ENCODE assay signal across 33 cellular contexts in genomic region chr10:61776615-61777266, GRCh38.
"Had no signal": no experiment of that assay in that cellular context is flagged by ENCODE, and none has a peak within 500 bp of the region (broad histone marks: within the 10 kb centered on the region; RNA-seq: fewer than 3 reads in every experiment).

No MANE protein-coding gene starts in this region.

- FAIRE-seq: colon had no signal

- H3K4me3 ChIP-seq: adrenal gland, body of pancreas, esophagus muscularis mucosa, gastrocnemius medialis, heart right ventricle had no signal

- H3K9me3 ChIP-seq: adrenal gland, body of pancreas, esophagus muscularis mucosa, gastrocnemius medialis, heart right ventricle had no signal

- DNase-seq: activated B cell treated with CpG ODN at 0.5 μM for 24 hours; activated CD4-positive, alpha-beta memory T cell treated with anti-CD3 and anti-CD28 coated beads for 36 hours; activated CD4-positive, alpha-beta T cell treated with anti-CD3 and anti-CD28 coated beads for 36 hours; activated CD4-positive, alpha-beta T cell treated with anti-CD3 and anti-CD28 coated beads, Interleukin-2, amount 10 ng/mL, durations not matched to agents 24 days and 14 days; activated CD8-positive, alpha-beta memory T cell treated with anti-CD3 and anti-CD28 coated beads, Interleukin-2, amount 10 ng/mL, durations not matched to agents 7 days and 5 days; activated CD8-positive, alpha-beta memory T cell treated with anti-CD3 and anti-CD28 coated beads, Interleukin-2, amount 50 U/mL, for 4 hours; activated CD8-positive, alpha-beta T cell treated with anti-CD3 and anti-CD28 coated beads, Interleukin-2, amount 10 ng/mL, durations not matched to agents 7 days and 5 days; activated effector memory CD4-positive, alpha-beta T cell treated with anti-CD3 and anti-CD28 coated beads, Interleukin-2, amount 50 U/mL, for 16 hours; activated naive CD4-positive, alpha-beta T cell treated with anti-CD3 and anti-CD28 coated beads for 36 hours; activated naive CD8-positive, alpha-beta T cell treated with anti-CD3 and anti-CD28 coated beads for 36 hours; activated naive CD8-positive, alpha-beta T cell treated with anti-CD3 and anti-CD28 coated beads, Interleukin-2, amount 50 U/mL, for 24 hours; activated T-cell treated with anti-CD3 and anti-CD28 coated beads, Interleukin-2, amount 50 U/mL, for 1 hour; activated T-cell treated with anti-CD3 and anti-CD28 coated beads, Interleukin-2, amount 50 U/mL, for 48 hours; adrenal gland; amygdala; aorta; body of pancreas; caudate nucleus; cortex of kidney; dermis blood vessel endothelial cell; effector CD4-positive, alpha-beta T cell; effector memory CD8-positive, alpha-beta T cell; erythroblast; foreskin keratinocyte; gastrocnemius medialis; glutamatergic neuron; heart right ventricle; T-helper 17 cell; T1000; WERI-Rb-1 had no signal

- H3K4me1 ChIP-seq: adrenal gland, body of pancreas, foreskin keratinocyte, gastrocnemius medialis had no signal

- H3K27me3 ChIP-seq: adrenal gland, body of pancreas, esophagus muscularis mucosa, foreskin keratinocyte, gastrocnemius medialis, heart right ventricle had no signal

- ATAC-seq: activated CD4-positive, alpha-beta T cell treated with anti-CD3 and anti-CD28 coated beads for 36 hours; activated CD4-positive, CD25-positive, alpha-beta regulatory T cell treated with anti-CD3 and anti-CD28 coated beads, Interleukin-2, amount 50 U/mL, for 24 hours; activated CD8-positive, alpha-beta memory T cell treated with anti-CD3 and anti-CD28 coated beads, Interleukin-2, amount 10 ng/mL, durations not matched to agents 7 days and 5 days; activated CD8-positive, alpha-beta T cell treated with anti-CD3 and anti-CD28 coated beads, Interleukin-2, amount 10 ng/mL, durations not matched to agents 7 days and 5 days; activated naive CD8-positive, alpha-beta T cell treated with anti-CD3 and anti-CD28 coated beads, Interleukin-2, amount 50 U/mL, for 24 hours; body of pancreas; effector memory CD8-positive, alpha-beta T cell; foreskin keratinocyte; gastrocnemius medialis; heart right ventricle; T-helper 17 cell had no signal

- H3K36me3 ChIP-seq: adrenal gland, esophagus muscularis mucosa, gastrocnemius medialis, heart right ventricle, WERI-Rb-1 had no signal

- H3K27ac ChIP-seq: adrenal gland, body of pancreas, esophagus muscularis mucosa, foreskin keratinocyte, gastrocnemius medialis, heart right ventricle, WERI-Rb-1 had no signal
